In the genomic region with DNA sequence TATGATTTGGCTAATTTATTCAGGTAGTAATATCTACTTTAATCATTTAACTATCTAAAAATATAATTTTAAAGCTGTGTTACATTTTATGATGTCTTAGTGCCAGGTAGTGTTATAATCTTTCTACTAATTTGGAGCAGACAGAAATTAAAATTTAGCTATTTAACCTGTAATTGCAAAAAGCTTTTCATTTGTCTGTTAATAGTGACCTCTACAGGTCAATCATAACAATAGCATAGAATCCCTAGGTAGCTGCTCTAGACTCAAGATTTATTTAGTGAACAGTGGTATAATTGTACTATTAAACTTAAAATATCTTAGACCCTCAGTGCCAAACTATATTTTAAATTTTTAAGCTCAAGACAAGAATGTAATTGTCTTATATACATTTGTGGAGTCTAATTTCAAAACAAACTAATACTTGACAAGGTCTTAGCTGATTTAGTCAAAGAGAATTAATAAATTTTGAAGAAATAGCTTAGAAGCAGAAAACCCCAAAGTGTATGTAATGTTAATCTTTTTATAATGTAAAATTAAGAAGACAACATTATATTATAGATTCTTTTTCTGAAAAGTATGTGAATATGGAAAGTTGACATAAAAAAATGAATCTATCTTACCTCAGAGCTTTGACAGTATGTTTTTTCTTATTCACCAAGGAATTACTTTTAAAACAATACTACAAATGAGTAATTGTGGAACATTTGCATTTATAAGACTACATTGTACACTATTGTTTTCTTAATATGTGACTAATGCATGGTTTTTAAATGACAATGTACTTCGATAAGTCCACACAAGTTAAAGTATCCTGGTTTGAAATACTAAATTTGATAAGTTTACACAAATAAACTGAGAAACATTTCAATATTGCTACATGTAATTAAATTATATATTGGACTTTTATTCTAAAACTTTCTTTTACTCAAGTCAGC, we compare ENCODE assay signal across 8 cellular contexts.
DNase-seq lines count a peak whose midpoint lies in the region; ATAC-seq and TF ChIP-seq lines count a peak whose summit lies in the region.

No MANE protein-coding gene starts in this region.

- no peaks in the 10 kb centered on the region for H3K27me3 Mint-ChIP-seq in glutamatergic neuron (ENCODE audit: unreplicated experiment)

- H3K9me3 Mint-ChIP-seq in glutamatergic neuron (ENCODE audit: unreplicated experiment), result no peaks in the 10 kb centered on the region

- no peak overlapping the region for H3K4me3 Mint-ChIP-seq in glutamatergic neuron (ENCODE audit: unreplicated experiment)

- peak; percentile 75 for TF ChIP-seq CTCF in glutamatergic neuron (IDR thresholded peaks at IDR 0.05; ENCODE audit: partially characterized antibody, unreplicated experiment)

- no peaks in the 10 kb centered on the region for H3K4me1 Mint-ChIP-seq in glutamatergic neuron (ENCODE audit: low read depth, unreplicated experiment)

- H3K36me3 Mint-ChIP-seq in glutamatergic neuron (ENCODE audit: unreplicated experiment), result no peaks in the 10 kb centered on the region

- ATAC-seq in HG03103 (IDR thresholded peaks at IDR 0.05; ENCODE audit: low read depth, unreplicated experiment) (peak; percentile 68), esophagus mucosa (no peak)

- no peak overlapping the region for H3K27ac Mint-ChIP-seq in glutamatergic neuron (ENCODE audit: unreplicated experiment)

- peak; percentile 23 for DNase-seq in NCI-H82 (lab: John Stamatoyannopoulos, UW)
- DNase-seq in NCI-H82 treated with DMSO at 0.1 percent for 48 hours (lab: John Stamatoyannopoulos, UW; ENCODE audit: unreplicated experiment), result no peak
- peak; percentile 2 for DNase-seq in SHP77 treated with DMSO at 0.1 percent for 48 hours (lab: John Stamatoyannopoulos, UW)
- no peak for DNase-seq in glutamatergic neuron
- no peak for DNase-seq in amygdala (lab: John Stamatoyannopoulos, UW)
- DNase-seq in anterior cingulate cortex (lab: John Stamatoyannopoulos, UW), result no peak

Comparison
In these comparisons a context has a peak if more than half of its experiments do, and no peak if none do; other contexts are left out.
1. DNase-seq: peak in NCI-H82 (single experiment) and SHP77 treated with DMSO at 0.1 percent for 48 hours (single experiment); none in NCI-H82 treated with DMSO at 0.1 percent for 48 hours (single experiment), glutamatergic neuron (single experiment), amygdala (0 of 56) and anterior cingulate cortex (0 of 58).